ENCODE assay signal across 11 cellular contexts in genomic region chr4:67581208-67581857, GRCh38. TPM values are rescaled to one million over a fixed set of nuclear protein-coding genes. Genes with fewer than 3 reads are reported as not detected.
DNase-seq lines count a peak whose midpoint lies in the region; ATAC-seq, FAIRE-seq and TF ChIP-seq lines count a peak whose summit lies in the region.
"Had no signal": no experiment of that assay in that cellular context is flagged by ENCODE, and none has a peak within 500 bp of the region (broad histone marks: within the 10 kb centered on the region; RNA-seq: fewer than 3 reads in every experiment).

No MANE protein-coding gene starts in this region.

- no peak for TF ChIP-seq EP300 in H1 (IDR thresholded peaks at IDR 0.05; ENCODE audit: borderline replicate concordance in 1 of 2, low read depth in 2 of 2, low read length in 2 of 2)
- no peak for TF ChIP-seq EP300 in gastroesophageal sphincter (IDR thresholded peaks at IDR 0.05)

- H3K79me1 ChIP-seq in H1 (ENCODE audit: low read depth, low read length): no peaks in the 10 kb centered on the region

- no peak overlapping the region for H3K56ac ChIP-seq in H1 (replicated peaks; ENCODE audit: insufficient read length, low read depth, low read length)

- no peak overlapping the region for H4K8ac ChIP-seq in H1 (ENCODE audit: extremely low read depth, insufficient read depth, low read length)

- no peaks in the 10 kb centered on the region; the same call in 1 of the 2 replicates for H3K23me2 ChIP-seq in H1 (ENCODE audit: low read depth, low read length)

- no peak overlapping the region for H3K4ac ChIP-seq in H1 (replicated peaks; ENCODE audit: insufficient read length, low read depth, low read length)

- ATAC-seq in GM21381 (IDR thresholded peaks at IDR 0.05; ENCODE audit: unreplicated experiment) (peak; percentile 41), HG03460 (IDR thresholded peaks at IDR 0.05; ENCODE audit: unreplicated experiment) (peak; percentile 50), gastroesophageal sphincter (no peak)

- no peak for DNase-seq in GM12892 (ENCODE audit: insufficient read length)
- no peak for DNase-seq in H1 (ENCODE audit: low read depth in 1 of 2, low spot score in 2 of 2)
- DNase-seq in EL: no peak
- DNase-seq in GM19238 (ENCODE audit: insufficient read length, low spot score): no peak
- DNase-seq in DMS153 treated with DMSO at 0.1 percent for 48 hours (lab: John Stamatoyannopoulos, UW; ENCODE audit: unreplicated experiment): no peak
- DNase-seq: nucleus accumbens had no signal

- H2BK15ac ChIP-seq in H1 (ENCODE audit: low read length): no peak overlapping the region

- no peak overlapping the region for H3K4me2 ChIP-seq in H1 (ENCODE audit: insufficient read depth in 1 of 2, low read depth in 2 of 2, low read length in 2 of 2)

- H3K9me3 ChIP-seq in H1 (ENCODE audit: insufficient read depth in 2 of 2, low read depth in 1 of 2, low read length in 1 of 2) (no peaks in the 10 kb centered on the region), gastroesophageal sphincter (no peaks in the 10 kb centered on the region)

- H3K4me3 ChIP-seq in H1 (ENCODE audit: extremely low read depth in 1 of 4, insufficient read depth in 2 of 4, low read depth in 3 of 4, low read length in 4 of 4) (no peak overlapping the region), gastroesophageal sphincter (no peak overlapping the region)
- H3K4me3 ChIP-seq: cardiac muscle cell had no signal

- H4K91ac ChIP-seq in H1 (replicated peaks; ENCODE audit: insufficient read length, low read length): no peak overlapping the region

- no peak overlapping the region for H3K27ac ChIP-seq in H1 (ENCODE audit: low read depth, low read length)
- H3K27ac ChIP-seq in gastroesophageal sphincter: no peak overlapping the region
- H3K27ac ChIP-seq: cardiac muscle cell had no signal

- TF ChIP-seq POLR2A in GM12892 (IDR thresholded peaks at IDR 0.05; ENCODE audit: low read depth, low read length) (no peak), H1 (IDR thresholded peaks at IDR 0.05; ENCODE audit: control extremely low read depth in 1 of 2, low read depth in 2 of 2, low read length in 2 of 2) (no peak), gastroesophageal sphincter (IDR thresholded peaks at IDR 0.05) (no peak)

- no peak overlapping the region for H3K23ac ChIP-seq in H1 (ENCODE audit: insufficient read length)

- H2BK20ac ChIP-seq in H1 (ENCODE audit: low read length): no peak overlapping the region

- POLR2A ChIA-PET in H1 (lab: Charles Lee; ENCODE audit: partially characterized antibody): no interaction called here

- H3K79me2 ChIP-seq in H1 (ENCODE audit: control insufficient read depth in 1 of 2, insufficient read depth in 2 of 2, low read length in 2 of 2): no peaks in the 10 kb centered on the region

- no peaks in the 10 kb centered on the region for H3K4me1 ChIP-seq in H1 (replicated peaks in 1 of 4; ENCODE audit: control insufficient read depth in 3 of 4, insufficient read depth in 4 of 4, low read length in 3 of 4)
- no peaks in the 10 kb centered on the region for H3K4me1 ChIP-seq in gastroesophageal sphincter

- H3K14ac ChIP-seq in H1 (ENCODE audit: insufficient read length): no peak overlapping the region

- H2AFZ ChIP-seq in H1 (ENCODE audit: low read length): peak overlapping the region; percentile 54; the same call in 1 of the 2 replicates

- no peaks in the 10 kb centered on the region for H3K36me3 ChIP-seq in H1 (ENCODE audit: control insufficient read depth in 2 of 4, insufficient read depth in 4 of 4, low read length in 3 of 4)
- H3K36me3 ChIP-seq in gastroesophageal sphincter: no peaks in the 10 kb centered on the region
- H3K36me3 ChIP-seq: cardiac muscle cell had no signal

- no peak overlapping the region for H2BK12ac ChIP-seq in H1 (ENCODE audit: low read depth, low read length)

- H2AK5ac ChIP-seq in H1 (ENCODE audit: low read depth, low read length): no peak overlapping the region

- no peak overlapping the region for H2BK5ac ChIP-seq in H1 (ENCODE audit: low read depth, low read length)

- TF ChIP-seq CTCF in H1 (IDR thresholded peaks at IDR 0.05; ENCODE audit: control extremely low read depth in 1 of 3, insufficient read depth in 1 of 3, low read depth in 1 of 3, low read length in 3 of 3) (no peak), gastroesophageal sphincter (IDR thresholded peaks at IDR 0.05) (no peak)

- H3K9ac ChIP-seq in H1 (replicated peaks in 1 of 4; ENCODE audit: extremely low read depth in 1 of 4, low read depth in 3 of 4, low read length in 3 of 4): no peak overlapping the region

- WGBS in H1 (ENCODE audit: extremely low coverage in 1 of 2, insufficient coverage in 1 of 2, insufficient read length in 1 of 2, insufficient replicate concordance in 2 of 2, low coverage in 1 of 2, low lambda C conversion rate in 2 of 2, missing lambda C conversion rate in 1 of 2), 2 experiments: 81% methylated on average over 8 of the region's 8 CpGs; no CpG with 5 or more reads in 1 of the 2 experiments
- WGBS in gastroesophageal sphincter (ENCODE audit: low coverage in 1 of 2), 2 donors: 61 to 79% methylated on average over 6 to 8 of the region's 8 CpGs

- no peak overlapping the region for H2BK120ac ChIP-seq in H1 (replicated peaks; ENCODE audit: low read depth, low read length)

- no peaks in the 10 kb centered on the region for H4K20me1 ChIP-seq in H1 (replicated peaks in 1 of 2; ENCODE audit: control insufficient read depth in 1 of 2, insufficient read depth in 2 of 2, low read length in 2 of 2)

- H3K18ac ChIP-seq in H1 (ENCODE audit: extremely low read depth, low read length): no peak overlapping the region

- CTCF ChIA-PET in H1 (lab: Charles Lee; ENCODE audit: partially characterized antibody): no interaction called here

- no peak overlapping the region for H4K5ac ChIP-seq in H1 (ENCODE audit: insufficient read length, low read depth, low read length)

- no peaks in the 10 kb centered on the region for H3K27me3 ChIP-seq in H1 (replicated peaks in 1 of 4; ENCODE audit: control insufficient read depth in 3 of 4, extremely low read depth in 1 of 4, insufficient read depth in 3 of 4, low read length in 3 of 4)
- H3K27me3 ChIP-seq in gastroesophageal sphincter: no peaks in the 10 kb centered on the region
- H3K27me3 ChIP-seq: cardiac muscle cell had no signal

- no peak for TF ChIP-seq RAD21 in H1 (IDR thresholded peaks at IDR 0.05 in 1 of 2, conservative IDR thresholded peaks at IDR 0.05 in 1 of 2; ENCODE audit: low read depth in 2 of 2, low read length in 2 of 2)

- FAIRE-seq in GM12892 (lab: Jason Lieb, UNC) (peak; percentile 71), H1 (lab: Jason Lieb, UNC) (no peak)

TF ChIP-seq in H1, 55 proteins besides CTCF, POLR2A, EP300 and RAD21 (continues in another document):
- TF ChIP-seq CBX5 (IDR thresholded peaks at IDR 0.05; ENCODE audit: low read depth, low read length) (no peak), CHD1 (IDR thresholded peaks at IDR 0.05; ENCODE audit: low read depth, low read length) (no peak), CHD2 (IDR thresholded peaks at IDR 0.05; ENCODE audit: low read length) (no peak), SIRT6 (IDR thresholded peaks at IDR 0.05; ENCODE audit: low read length) (no peak), MAFK (IDR thresholded peaks at IDR 0.05; ENCODE audit: low read depth, low read length) (no peak), RXRA (IDR thresholded peaks at IDR 0.05; ENCODE audit: insufficient read depth, low read depth, low read length) (no peak), GABPA (IDR thresholded peaks at IDR 0.05; ENCODE audit: borderline replicate concordance, insufficient read depth, low read length) (no peak), SAP30 (IDR thresholded peaks at IDR 0.05; ENCODE audit: insufficient read depth, insufficient replicate concordance, low read length) (no peak), SIN3A (conservative IDR thresholded peaks at IDR 0.05 in 1 of 2, IDR thresholded peaks at IDR 0.05 in 1 of 2; ENCODE audit: low read depth in 1 of 2, low read length in 2 of 2) (no peak), FOSL1 (IDR thresholded peaks at IDR 0.05; ENCODE audit: insufficient read depth, low read depth, low read length) (no peak), CEBPB (IDR thresholded peaks at IDR 0.05; ENCODE audit: low read depth, low read length) (no peak), BCL11A (IDR thresholded peaks at IDR 0.05; ENCODE audit: low read depth in 2 of 2, low read length in 2 of 2) (no peak), EGR1 (IDR thresholded peaks at IDR 0.05; ENCODE audit: borderline replicate concordance, low read depth, low read length) (no peak), TAF1 (IDR thresholded peaks at IDR 0.05; ENCODE audit: low read depth, low read length) (no peak), TBP (IDR thresholded peaks at IDR 0.05; ENCODE audit: low read depth, low read length) (no peak)

RNA-seq across cellular contexts. Expression of gene STAP1, which starts 22.8 kb away (rescaled TPM):
- polyA plus RNA-seq in GM12892 (2012; ENCODE audit: missing spikeins): 20.0 TPM
- not detected in 2 replicates for total RNA-seq in H1 (2021; fragmentation: NEBNext Ultra II Directional; extraction: Animal tissue kit (Norgen Biotek cat#: 25700))
- polyA plus RNA-seq in H1 (2011; rRNA removed): not detected in 2 replicates
- not detected for polyA plus RNA-seq in H1 (2011; cell fraction: cytosol; rRNA removed)
- not detected for polyA plus RNA-seq in H1 (2011; cell fraction: nucleus; rRNA removed)
- not detected in 4 replicates for polyA plus RNA-seq in H1 (2012, experiment 1 of 2)
- not detected for polyA plus RNA-seq in H1 (2012, experiment 2 of 2)
- polyA plus RNA-seq in H1 (2013, experiment 1 of 2): not detected
- not detected for polyA plus RNA-seq in H1 (2013, experiment 2 of 2)
- not detected in 2 replicates for polyA minus RNA-seq in H1 (2011; rRNA and poly(A)+ RNA removed)
- polyA minus RNA-seq in H1 (2011; cell fraction: cytosol; rRNA and poly(A)+ RNA removed): not detected
- polyA minus RNA-seq in H1 (2011; cell fraction: nucleus; rRNA and poly(A)+ RNA removed): not detected
- total RNA-seq in gastroesophageal sphincter: 1 to 10 TPM in 1 of 4 donors, under 1 TPM in 2, not detected in 1; 0.54 to 2.2 (median 0.77) TPM
- total RNA-seq: cardiac muscle cell, glomerular endothelial cell had no signal

RNA-seq across cellular contexts. Expression of gene CENPC, which starts 36.0 kb away (rescaled TPM):
- polyA plus RNA-seq in GM12892 (2012; ENCODE audit: missing spikeins): 16.9 TPM
- 14.4 and 15.7 TPM in 2 replicates for total RNA-seq in H1 (2021; fragmentation: NEBNext Ultra II Directional; extraction: Animal tissue kit (Norgen Biotek cat#: 25700))
- 2.2 and 2.8 TPM in 2 replicates for polyA plus RNA-seq in H1 (2011; rRNA removed)
- polyA plus RNA-seq in H1 (2011; cell fraction: cytosol; rRNA removed): 4.8 TPM
- 4.9 TPM for polyA plus RNA-seq in H1 (2011; cell fraction: nucleus; rRNA removed)
- polyA plus RNA-seq in H1 (2012, experiment 1 of 2): 4.4 to 11.8 TPM (median 5.2 TPM) in 4 replicates
- polyA plus RNA-seq in H1 (2012, experiment 2 of 2): 0.29 TPM
- 11.9 TPM for polyA plus RNA-seq in H1 (2013, experiment 1 of 2)
- 9.5 TPM for polyA plus RNA-seq in H1 (2013, experiment 2 of 2)
- polyA minus RNA-seq in H1 (2011; rRNA and poly(A)+ RNA removed): 8.9 and 10.4 TPM in 2 replicates
- polyA minus RNA-seq in H1 (2011; cell fraction: cytosol; rRNA and poly(A)+ RNA removed): 5.9 TPM
- polyA minus RNA-seq in H1 (2011; cell fraction: nucleus; rRNA and poly(A)+ RNA removed): 42.1 TPM
- total RNA-seq in gastroesophageal sphincter: 10 to 100 TPM; 12.4 to 48.4 (median 20.2) TPM
